In the genomic region with DNA sequence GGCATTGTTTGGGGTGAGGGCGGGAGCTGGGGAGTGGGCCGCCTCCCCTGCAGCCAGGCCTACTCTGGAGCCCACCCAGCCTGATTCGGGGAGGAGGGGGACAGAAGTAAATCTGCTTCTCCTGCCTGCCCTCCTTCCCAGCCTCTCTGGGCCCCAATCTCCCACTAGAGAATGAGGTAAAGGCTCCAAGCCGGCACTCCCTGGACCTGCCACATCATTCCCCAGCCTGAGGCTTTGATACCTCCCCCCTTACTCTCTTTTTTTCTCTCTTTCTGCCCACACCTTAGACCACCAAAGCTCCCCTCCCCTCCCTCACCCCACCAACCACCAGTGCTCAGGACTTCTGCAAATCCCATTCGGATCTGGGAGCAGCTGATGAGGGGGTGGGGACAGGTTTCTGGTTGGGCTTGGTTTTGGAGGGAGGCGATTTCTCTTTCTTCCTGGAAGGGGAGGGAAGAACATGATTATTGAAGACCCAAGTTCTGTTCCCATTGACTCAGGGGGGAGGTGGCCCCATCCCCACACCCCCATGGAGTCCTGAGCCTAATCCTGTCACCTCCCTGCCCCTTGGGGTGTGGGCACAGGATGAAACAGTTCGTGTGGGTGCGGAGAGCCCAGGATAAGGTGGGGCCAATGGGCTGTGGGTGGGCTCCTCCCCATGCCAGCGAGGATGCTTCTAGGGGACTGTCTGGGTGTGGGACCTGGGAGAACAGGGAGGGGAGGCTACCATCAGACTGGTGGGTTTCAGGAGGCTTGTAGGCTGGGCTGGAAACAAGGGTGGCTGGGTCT, we compare ENCODE assay signal across 1 cellular context.
TF ChIP-seq lines count a peak whose summit lies in the region.

No MANE protein-coding gene starts in this region.

TF ChIP-seq in HepG2, 621 proteins besides CTCF, POLR2A, EP300 and RAD21:
- TF ChIP-seq ZNF34 (CRISPR knock-in tag; IDR thresholded peaks at IDR 0.05; ENCODE audit: borderline replicate concordance) (no peak), AGO1 (IDR thresholded peaks at IDR 0.05; ENCODE audit: low read depth, low read length, poor library complexity, severe bottlenecking) (no peak), SOX13 (IDR thresholded peaks at IDR 0.05) (no peak), SOX13 (CRISPR knock-in tag; conservative IDR thresholded peaks at IDR 0.05 in 1 of 2, IDR thresholded peaks at IDR 0.05 in 1 of 2) (no peak), ZNF776 (CRISPR knock-in tag; IDR thresholded peaks at IDR 0.05) (no peak), HNRNPK (IDR thresholded peaks at IDR 0.05; ENCODE audit: low read depth, low read length, poor library complexity, severe bottlenecking) (peak; percentile 3), ISL2 (CRISPR knock-in tag; IDR thresholded peaks at IDR 0.05) (0 out of 2 replicates have a peak, but pooled peaks have one; percentile 4)
- TF ChIP-seq, protein P1, sequence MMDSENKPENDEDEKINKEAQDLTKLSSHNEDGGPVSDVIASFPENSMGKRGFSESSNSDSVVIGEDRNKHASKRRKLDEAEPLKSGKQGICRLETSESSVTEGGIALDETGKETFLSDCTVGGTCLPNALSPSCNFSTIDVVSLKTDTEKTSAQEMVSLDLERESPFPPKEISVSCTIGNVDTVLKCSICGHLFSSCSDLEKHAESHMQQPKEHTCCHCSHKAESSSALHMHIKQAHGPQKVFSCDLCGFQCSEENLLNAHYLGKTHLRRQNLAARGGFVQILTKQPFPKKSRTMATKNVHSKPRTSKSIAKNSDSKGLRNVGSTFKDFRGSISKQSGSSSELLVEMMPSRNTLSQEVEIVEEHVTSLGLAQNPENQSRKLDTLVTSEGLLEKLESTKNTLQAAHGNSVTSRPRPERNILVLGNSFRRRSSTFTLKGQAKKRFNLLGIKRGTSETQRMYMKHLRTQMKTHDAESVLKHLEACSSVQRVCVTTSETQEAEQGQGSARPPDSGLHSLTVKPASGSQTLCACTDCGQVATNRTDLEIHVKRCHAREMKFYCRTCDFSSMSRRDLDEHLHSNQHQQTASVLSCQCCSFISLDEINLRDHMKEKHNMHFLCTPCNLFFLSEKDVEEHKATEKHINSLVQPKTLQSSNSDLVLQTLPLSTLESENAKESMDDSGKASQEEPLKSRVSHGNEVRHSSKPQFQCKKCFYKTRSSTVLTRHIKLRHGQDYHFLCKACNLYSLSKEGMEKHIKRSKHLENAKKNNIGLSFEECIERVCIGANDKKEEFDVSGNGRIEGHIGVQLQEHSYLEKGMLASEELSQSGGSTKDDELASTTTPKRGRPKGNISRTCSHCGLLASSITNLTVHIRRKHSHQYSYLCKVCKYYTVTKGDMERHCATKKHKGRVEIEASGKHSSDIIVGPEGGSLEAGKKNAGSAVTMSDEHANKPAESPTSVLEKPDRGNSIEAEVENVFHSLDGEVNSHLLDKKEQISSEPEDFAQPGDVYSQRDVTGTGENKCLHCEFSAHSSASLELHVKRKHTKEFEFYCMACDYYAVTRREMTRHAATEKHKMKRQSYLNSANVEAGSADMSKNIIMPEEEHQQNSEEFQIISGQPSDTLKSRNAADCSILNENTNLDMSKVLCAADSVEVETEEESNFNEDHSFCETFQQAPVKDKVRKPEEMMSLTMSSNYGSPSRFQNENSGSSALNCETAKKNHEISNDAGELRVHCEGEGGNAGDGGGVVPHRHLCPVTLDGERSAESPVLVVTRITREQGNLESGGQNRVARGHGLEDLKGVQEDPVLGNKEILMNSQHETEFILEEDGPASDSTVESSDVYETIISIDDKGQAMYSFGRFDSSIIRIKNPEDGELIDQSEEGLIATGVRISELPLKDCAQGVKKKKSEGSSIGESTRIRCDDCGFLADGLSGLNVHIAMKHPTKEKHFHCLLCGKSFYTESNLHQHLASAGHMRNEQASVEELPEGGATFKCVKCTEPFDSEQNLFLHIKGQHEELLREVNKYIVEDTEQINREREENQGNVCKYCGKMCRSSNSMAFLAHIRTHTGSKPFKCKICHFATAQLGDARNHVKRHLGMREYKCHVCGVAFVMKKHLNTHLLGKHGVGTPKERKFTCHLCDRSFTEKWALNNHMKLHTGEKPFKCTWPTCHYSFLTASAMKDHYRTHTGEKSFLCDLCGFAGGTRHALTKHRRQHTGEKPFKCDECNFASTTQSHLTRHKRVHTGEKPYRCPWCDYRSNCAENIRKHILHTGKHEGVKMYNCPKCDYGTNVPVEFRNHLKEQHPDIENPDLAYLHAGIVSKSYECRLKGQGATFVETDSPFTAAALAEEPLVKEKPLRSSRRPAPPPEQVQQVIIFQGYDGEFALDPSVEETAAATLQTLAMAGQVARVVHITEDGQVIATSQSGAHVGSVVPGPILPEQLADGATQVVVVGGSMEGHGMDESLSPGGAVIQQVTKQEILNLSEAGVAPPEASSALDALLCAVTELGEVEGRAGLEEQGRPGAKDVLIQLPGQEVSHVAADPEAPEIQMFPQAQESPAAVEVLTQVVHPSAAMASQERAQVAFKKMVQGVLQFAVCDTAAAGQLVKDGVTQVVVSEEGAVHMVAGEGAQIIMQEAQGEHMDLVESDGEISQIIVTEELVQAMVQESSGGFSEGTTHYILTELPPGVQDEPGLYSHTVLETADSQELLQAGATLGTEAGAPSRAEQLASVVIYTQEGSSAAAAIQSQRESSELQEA (CRISPR knock-in tag; IDR thresholded peaks at IDR 0.05; ENCODE audit: not compliant biosample characterization) = peak; percentile 3
- TF ChIP-seq, protein P2, sequence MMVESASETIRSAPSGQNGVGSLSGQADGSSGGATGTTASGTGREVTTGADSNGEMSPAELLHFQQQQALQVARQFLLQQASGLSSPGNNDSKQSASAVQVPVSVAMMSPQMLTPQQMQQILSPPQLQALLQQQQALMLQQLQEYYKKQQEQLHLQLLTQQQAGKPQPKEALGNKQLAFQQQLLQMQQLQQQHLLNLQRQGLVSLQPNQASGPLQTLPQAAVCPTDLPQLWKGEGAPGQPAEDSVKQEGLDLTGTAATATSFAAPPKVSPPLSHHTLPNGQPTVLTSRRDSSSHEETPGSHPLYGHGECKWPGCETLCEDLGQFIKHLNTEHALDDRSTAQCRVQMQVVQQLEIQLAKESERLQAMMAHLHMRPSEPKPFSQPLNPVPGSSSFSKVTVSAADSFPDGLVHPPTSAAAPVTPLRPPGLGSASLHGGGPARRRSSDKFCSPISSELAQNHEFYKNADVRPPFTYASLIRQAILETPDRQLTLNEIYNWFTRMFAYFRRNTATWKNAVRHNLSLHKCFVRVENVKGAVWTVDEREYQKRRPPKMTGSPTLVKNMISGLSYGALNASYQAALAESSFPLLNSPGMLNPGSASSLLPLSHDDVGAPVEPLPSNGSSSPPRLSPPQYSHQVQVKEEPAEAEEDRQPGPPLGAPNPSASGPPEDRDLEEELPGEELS (CRISPR knock-in tag; IDR thresholded peaks at IDR 0.05) = no peak
